In genomic region chr2:50535971-50536759, GRCh38 we compare ENCODE assay signal across 8 cellular contexts.
DNase-seq lines count a peak whose midpoint lies in the region; ATAC-seq and TF ChIP-seq lines count a peak whose summit lies in the region.

No MANE protein-coding gene starts in this region.

- ATAC-seq in GM21390 (IDR thresholded peaks at IDR 0.05; ENCODE audit: unreplicated experiment) (peak; percentile 59), GM21367 (IDR thresholded peaks at IDR 0.05; ENCODE audit: unreplicated experiment) (no peak)

- H3K4me3 Mint-ChIP-seq in brain, result peak overlapping the region in 3 of 5 experiments; percentile 19 to 56 (median 32)

- no peak overlapping the region for H3K4me2 ChIP-seq in neural cell (ENCODE audit: low read length)

- no peaks in the 10 kb centered on the region for H3K4me1 ChIP-seq in suprapubic skin

- WGBS in suprapubic skin, result 33% methylated on average over 11 of the region's 11 CpGs

- H3K27me3 ChIP-seq in neural cell (ENCODE audit: insufficient read depth, low read depth, low read length) (no peaks in the 10 kb centered on the region), suprapubic skin (no peaks in the 10 kb centered on the region)

- H3K4me3 ChIP-seq in neural cell (ENCODE audit: low read length) (no peak overlapping the region), suprapubic skin (no peak overlapping the region)

- peak; percentile 2 for DNase-seq in CMK (ENCODE audit: low read depth)
- peak; percentile 78 to 83 for DNase-seq in NCI-H2081 (lab: John Stamatoyannopoulos, UW)
- DNase-seq in suprapubic skin (ENCODE audit: low spot score in 2 of 2), result no peak
- no peak for DNase-seq in activated CD4-positive, alpha-beta T cell treated with anti-CD3 and anti-CD28 coated beads for 1 hour

- peaks cover 1% of the 10 kb centered on the region for H3K36me3 Mint-ChIP-seq in brain

- TF ChIP-seq CTCF in brain (conservative IDR thresholded peaks at IDR 0.05) (peak; percentile 76 to 90), neural cell (IDR thresholded peaks at IDR 0.05; ENCODE audit: poor library complexity, severe bottlenecking) (peak; percentile 91), suprapubic skin (IDR thresholded peaks at IDR 0.05) (no peak)

- H3K27ac ChIP-seq in neural cell (ENCODE audit: low read length), result no peak overlapping the region
- H3K27ac ChIP-seq in suprapubic skin, result no peak overlapping the region

- no peak for TF ChIP-seq POLR2A in suprapubic skin (IDR thresholded peaks at IDR 0.05)

- H3K79me2 ChIP-seq in neural cell (replicated peaks; ENCODE audit: insufficient read depth, low read length), result no peaks in the 10 kb centered on the region

- H3K9me2 ChIP-seq in neural cell (ENCODE audit: insufficient read depth, low read length), result no peaks in the 10 kb centered on the region

- no peaks in the 10 kb centered on the region for H3K9me3 ChIP-seq in neural cell (ENCODE audit: low read length)
- no peaks in the 10 kb centered on the region for H3K9me3 ChIP-seq in suprapubic skin

- H3K36me3 ChIP-seq in neural cell (ENCODE audit: insufficient read depth, low read length) (no peaks in the 10 kb centered on the region), suprapubic skin (no peaks in the 10 kb centered on the region)

- peak; percentile 97 for TF ChIP-seq RAD21 in neural cell (conservative IDR thresholded peaks at IDR 0.05)

- no peaks in the 10 kb centered on the region for H4K20me1 ChIP-seq in neural cell (ENCODE audit: insufficient read depth)

- no peak overlapping the region for H2AFZ ChIP-seq in neural cell (ENCODE audit: low read depth, low read length)

- no peaks in the 10 kb centered on the region for H3K27me3 Mint-ChIP-seq in brain

- no peaks in the 10 kb centered on the region for H3F3A ChIP-seq in neural cell (ENCODE audit: insufficient read depth, low read length, poor library complexity, severe bottlenecking)

- peak overlapping the region; percentile 7 to 71 (median 62) for H3K27ac Mint-ChIP-seq in brain

- H3K4me1 Mint-ChIP-seq in brain, result peaks cover 41% of the 10 kb centered on the region

- H3K9ac ChIP-seq in neural cell (ENCODE audit: low read length), result no peak overlapping the region

- H3K9me3 Mint-ChIP-seq in brain, result no peaks in the 10 kb centered on the region

- TF ChIP-seq EP300 in neural cell (conservative IDR thresholded peaks at IDR 0.05; ENCODE audit: poor library complexity, severe bottlenecking), result no peak
- no peak for TF ChIP-seq EP300 in suprapubic skin (IDR thresholded peaks at IDR 0.05)

TF ChIP-seq in neural cell, 6 proteins besides CTCF, POLR2A, EP300 and RAD21:
- TF ChIP-seq TAF1 (IDR thresholded peaks at IDR 0.05; ENCODE audit: low read depth) (no peak), POLR2AphosphoS5 (IDR thresholded peaks at IDR 0.05) (no peak), SMC3 (conservative IDR thresholded peaks at IDR 0.05; ENCODE audit: poor library complexity) (peak; percentile 94), MXI1 (conservative IDR thresholded peaks at IDR 0.05; ENCODE audit: poor library complexity, severe bottlenecking) (no peak), EZH2 (IDR thresholded peaks at IDR 0.05; ENCODE audit: borderline replicate concordance, insufficient read depth, low read length, poor library complexity, severe bottlenecking) (no peak), REST (IDR thresholded peaks at IDR 0.05; ENCODE audit: borderline replicate concordance) (no peak)

Comparison
In these comparisons a context has a peak if more than half of its experiments do, and no peak if none do; other contexts are left out.
1. DNase-seq: peak in CMK (single experiment) and NCI-H2081 (2 of 2); none in suprapubic skin (0 of 2) and activated CD4-positive, alpha-beta T cell treated with anti-CD3 and anti-CD28 coated beads for 1 hour (single experiment).
2. CTCF ChIP-seq: peak in brain (2 of 2) and neural cell (single experiment); none in suprapubic skin (0 of 2).